ENCODE assay signal across 9 cellular contexts in the genomic region with DNA sequence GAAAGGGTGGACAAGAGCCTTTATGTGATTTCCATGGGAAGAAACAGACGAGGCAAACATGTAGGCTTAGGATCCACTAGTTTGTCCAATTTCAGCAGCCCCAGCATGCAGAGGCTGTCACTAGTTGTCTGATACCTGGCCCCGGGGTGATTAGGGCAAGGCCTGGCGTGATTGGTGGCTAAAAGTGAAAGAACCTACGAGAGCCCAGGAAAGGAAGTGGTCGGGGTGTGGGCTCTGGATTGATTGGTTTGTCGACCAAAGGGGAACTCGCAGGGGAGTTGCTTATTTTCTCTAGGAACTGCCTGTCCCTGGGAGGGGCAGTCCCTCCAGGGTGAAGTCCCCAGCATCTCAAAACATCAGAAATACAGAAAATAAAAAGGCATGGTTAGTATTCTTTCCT.
A peak's percentile ranks its signal among the peaks of the same experiment; 100 is the strongest.
DNase-seq lines count a peak whose midpoint lies in the region; ATAC-seq and TF ChIP-seq lines count a peak whose summit lies in the region.
"Had no signal": no experiment of that assay in that cellular context is flagged by ENCODE, and none has a peak within 500 bp of the region (broad histone marks: within the 10 kb centered on the region; RNA-seq: fewer than 3 reads in every experiment).

No MANE protein-coding gene starts in this region.

- H3K27me3 ChIP-seq in spleen (replicated peaks in 1 of 7): peaks cover 0 to 10% (median 0%) of the 10 kb centered on the region in 7 donors
- peaks cover 0 to 21% of the 10 kb centered on the region in 2 donors for H3K27me3 ChIP-seq in breast epithelium

- TF ChIP-seq POLR2A in spleen (IDR thresholded peaks at IDR 0.05) (no peak), breast epithelium (IDR thresholded peaks at IDR 0.05) (no peak)

- DNase-seq in NOMO-1 (lab: John Stamatoyannopoulos, UW; ENCODE audit: unreplicated experiment in 2 of 2): peak; percentile 87 to 89
- DNase-seq in activated effector memory CD4-positive, alpha-beta T cell treated with anti-CD3 and anti-CD28 coated beads, Interleukin-2, amount 50 U/mL, for 16 hours: peak; percentile 80
- peak; percentile 80 for DNase-seq in spleen
- no peak for DNase-seq in breast epithelium (ENCODE audit: low spot score in 2 of 2)
- no peak for DNase-seq in NCI-H1105 treated with DMSO at 0.1 percent for 48 hours (lab: John Stamatoyannopoulos, UW)
- no peak for DNase-seq in NCI-H82 treated with DMSO at 0.1 percent for 48 hours (lab: John Stamatoyannopoulos, UW; ENCODE audit: unreplicated experiment)

- ATAC-seq in GM18517 (IDR thresholded peaks at IDR 0.05; ENCODE audit: unreplicated experiment) (peak; percentile 79), HG02798 (IDR thresholded peaks at IDR 0.05; ENCODE audit: poor library complexity, unreplicated experiment) (peak; percentile 99)

- no peaks in the 10 kb centered on the region for H3K36me3 ChIP-seq in spleen
- no peaks in the 10 kb centered on the region for H3K36me3 ChIP-seq in breast epithelium
- H3K36me3 ChIP-seq: heart right ventricle had no signal

- H3K9me3 ChIP-seq in spleen (peaks cover 0 to 5% (median 0%) of the 10 kb centered on the region in 8 donors), breast epithelium (no peaks in the 10 kb centered on the region)
- H3K9me3 ChIP-seq: heart right ventricle had no signal

- no peak for TF ChIP-seq CTCF in spleen (IDR thresholded peaks at IDR 0.05 in 8 of 11, conservative IDR thresholded peaks at IDR 0.05 in 3 of 11)
- no peak for TF ChIP-seq CTCF in breast epithelium (IDR thresholded peaks at IDR 0.05)

- 10 to 15% (median 13%) methylated on average over 7 of the region's 7 CpGs for WGBS in spleen, 5 donors

- peak overlapping the region in 1 of 8 donors; percentile 36 for H3K4me3 ChIP-seq in spleen
- H3K4me3 ChIP-seq in breast epithelium: no peak overlapping the region
- H3K4me3 ChIP-seq: heart right ventricle had no signal

- H3K27ac ChIP-seq in spleen: peak overlapping the region in 1 of 8 donors; percentile 19
- no peak overlapping the region for H3K27ac ChIP-seq in breast epithelium
- H3K27ac ChIP-seq: heart right ventricle had no signal

- H3K4me1 ChIP-seq in spleen (no peaks in the 10 kb centered on the region), breast epithelium (no peaks in the 10 kb centered on the region)
- H3K4me1 ChIP-seq: heart right ventricle had no signal

- intact Hi-C loops in spleen (cut with DNase I; ENCODE audit: low total_unique reads) (no loop called here), breast epithelium (cut with DNase I; ENCODE audit: low total_unique reads) (no loop called here)

Comparison
In these comparisons a context has a peak if more than half of its experiments do, and no peak if none do; other contexts are left out.
1. DNase-seq: peak in NOMO-1 (2 of 2), activated effector memory CD4-positive, alpha-beta T cell treated with anti-CD3 and anti-CD28 coated beads, Interleukin-2, amount 50 U/mL, for 16 hours (single experiment) and spleen (single experiment); none in breast epithelium (0 of 2), NCI-H1105 treated with DMSO at 0.1 percent for 48 hours (single experiment) and NCI-H82 treated with DMSO at 0.1 percent for 48 hours (single experiment).